ENCODE assay signal across 11 cellular contexts in the genomic region with DNA sequence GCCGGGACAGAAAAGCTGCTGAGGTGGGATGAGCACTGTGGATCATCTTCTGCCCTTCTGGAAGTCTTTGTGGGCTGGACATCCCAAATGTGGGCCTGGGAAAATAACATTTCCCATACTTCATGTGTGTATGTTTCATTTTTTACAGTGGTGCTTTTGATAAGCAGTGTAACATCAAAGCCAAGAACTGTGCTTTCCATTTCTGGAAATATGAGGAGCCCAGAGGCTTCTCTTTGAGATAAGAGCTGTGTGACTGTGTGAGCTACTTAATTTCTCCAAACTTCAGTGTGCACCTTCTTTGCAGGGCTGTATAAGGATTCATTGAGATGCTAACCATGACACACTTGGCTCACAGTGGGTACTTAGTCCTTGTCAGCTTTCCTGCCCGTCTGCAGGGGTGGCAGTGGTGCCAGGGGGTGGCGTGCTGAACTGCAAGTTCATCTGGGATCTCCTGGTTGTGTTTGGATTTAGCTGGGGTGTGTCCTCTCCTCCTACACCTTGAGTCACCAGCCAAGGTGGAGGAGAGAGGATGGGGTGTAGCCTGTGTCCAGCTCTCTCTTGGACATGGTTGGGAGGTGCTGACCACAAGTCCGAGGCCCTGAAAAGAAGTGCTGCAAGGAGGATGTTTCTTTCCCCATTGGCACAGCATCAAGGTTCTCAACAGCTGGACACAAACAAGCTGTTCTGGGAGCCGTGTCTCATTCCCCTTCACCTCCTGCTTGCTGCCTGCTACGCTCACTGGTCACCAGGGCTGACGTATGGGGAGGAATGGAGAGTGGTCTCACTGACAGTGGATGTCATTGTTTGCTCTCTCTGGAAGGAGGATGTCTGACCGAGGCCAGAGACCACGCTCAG.
DNase-seq lines count a peak whose midpoint lies in the region; ATAC-seq, FAIRE-seq and TF ChIP-seq lines count a peak whose summit lies in the region.
"Had no signal": no experiment of that assay in that cellular context is flagged by ENCODE, and none has a peak within 500 bp of the region (broad histone marks: within the 10 kb centered on the region; RNA-seq: fewer than 3 reads in every experiment).

No MANE protein-coding gene starts in this region.

- TF ChIP-seq RAD21 in K562 (CRISPR knock-in tag; conservative IDR thresholded peaks at IDR 0.05 in 1 of 2, IDR thresholded peaks at IDR 0.05 in 1 of 2) = 0 out of 4 replicates have a peak, but pooled peaks of 1 of the 2 experiments have one; percentile 1

- CTCF ChIA-PET in K562 (lab: Yijun Ruan, JAX; ENCODE audit: low intra/inter-chr PET ratio) = interaction anchor here (0.6 kb wide), 1 partner anchor 214 kb away, joined by 3 read pairs; no protein-coding TSS in a partner anchor

- intact Hi-C loops in K562 (cut with micrococcal nuclease) (loop anchor here (1.0 to 5.0 kb wide), 5 partner anchors 49 to 401 kb away; no protein-coding TSS in a partner anchor), sigmoid colon (cut with DNase I) (loop anchor here (5.0 kb wide), 2 partner anchors 74 to 136 kb away; no protein-coding TSS in a partner anchor)

- H3K27ac ChIP-seq in K562 (ENCODE audit: extremely low read depth, low read depth, low read length) = 0 out of 3 replicates have a peak overlapping the region, but pooled peaks have one; percentile 0
- peak overlapping the region; percentile 53 to 85 (median 80) for H3K27ac ChIP-seq in sigmoid colon

- H3K27me3 ChIP-seq in K562 (ENCODE audit: control insufficient read depth in 2 of 2, insufficient read depth in 2 of 2, low read length in 2 of 2) (no peaks in the 10 kb centered on the region), sigmoid colon (no peaks in the 10 kb centered on the region)

- POLR2A ChIA-PET in K562 (lab: Yijun Ruan, JAX) = interaction anchor here (0.6 to 1.7 kb wide), 5 partner anchors 9 to 32 kb away, joined by 3 to 7 read pairs (median 5); no protein-coding TSS in a partner anchor

- in situ Hi-C loops in K562 (cut with MboI) = no loop called here

- ATAC-seq in K562 (peak; percentile 15), GM21619 (IDR thresholded peaks at IDR 0.05; ENCODE audit: unreplicated experiment) (no peak)

- peaks cover 14% of the 10 kb centered on the region; the same call in 1 of the 2 replicates for H4K20me1 ChIP-seq in K562 (replicated peaks; ENCODE audit: control insufficient read depth, insufficient read depth, low read length)

- H2AFZ ChIP-seq in K562 (ENCODE audit: low read depth, low read length) = no peak overlapping the region

- no peaks in the 10 kb centered on the region for H3K36me3 ChIP-seq in K562 (ENCODE audit: control insufficient read depth, insufficient read depth, low read length)
- no peaks in the 10 kb centered on the region for H3K36me3 ChIP-seq in sigmoid colon

- TF ChIP-seq EP300 in K562 (IDR thresholded peaks at IDR 0.05; ENCODE audit: low read length) (no peak), sigmoid colon (IDR thresholded peaks at IDR 0.05) (no peak)

- peak; percentile 74 for FAIRE-seq in H54 (lab: Jason Lieb, UNC)
- peak; percentile 6 for FAIRE-seq in K562 (lab: Jason Lieb, UNC)

- no peaks in the 10 kb centered on the region for H3K9me3 ChIP-seq in K562 (replicated peaks; ENCODE audit: control insufficient read depth, insufficient read depth, low read depth, low read length)
- H3K9me3 ChIP-seq in sigmoid colon = no peaks in the 10 kb centered on the region

- H3K4me2 ChIP-seq in K562 (ENCODE audit: insufficient read depth, low read length) = peak overlapping the region; percentile 61

- H3K79me2 ChIP-seq in K562 (ENCODE audit: control insufficient read depth, insufficient read depth, low read length) = peaks cover 12% of the 10 kb centered on the region; the same call in 2 of the 3 replicates

- peaks cover 4% of the 10 kb centered on the region for H3K9me1 ChIP-seq in K562 (ENCODE audit: control insufficient read depth, insufficient read depth, low read length)

- BruUV-seq in K562 (replicated peaks; lab: Mats Ljungman, UMichigan) = no TSS peak

- TF ChIP-seq POLR2A in H54 (IDR thresholded peaks at IDR 0.05; ENCODE audit: low read depth, low read length) (no peak), K562 (conservative IDR thresholded peaks at IDR 0.05) (no peak), sigmoid colon (IDR thresholded peaks at IDR 0.05) (no peak)

- H3K4me3 ChIP-seq in K562 (no peak overlapping the region), sigmoid colon (no peak overlapping the region)

- TF ChIP-seq CTCF in K562 (IDR thresholded peaks at IDR 0.05 in 2 of 3, conservative IDR thresholded peaks at IDR 0.05 in 1 of 3; ENCODE audit: insufficient read depth in 2 of 3, low read depth in 1 of 3, low read length in 3 of 3) (no peak), sigmoid colon (IDR thresholded peaks at IDR 0.05) (peak in 1 of 4 experiments; percentile 13)

- 50% methylated on average over 8 of the region's 9 CpGs for WGBS in K562 (ENCODE audit: insufficient coverage, low coverage, missing lambda C conversion rate)
- 72 to 76% methylated on average over 9 of the region's 9 CpGs for WGBS in sigmoid colon, 2 donors

- DNase-seq in H54 (ENCODE audit: insufficient read length, low spot score) (peak; percentile 64), K562 (ENCODE audit: extremely low read depth in 1 of 4, low spot score in 3 of 4) (peak; percentile 16 to 54 (median 34)), hepatic stellate cell (ENCODE audit: low spot score) (peak; percentile 34), sigmoid colon (peak; percentile 87), NCI-H510A treated with DMSO at 0.1 percent for 48 hours (lab: John Stamatoyannopoulos, UW) (no peak), SK-N-DZ (ENCODE audit: low spot score) (no peak), RPMI8226 (no peak)
- DNase-seq: activated T-cell treated with anti-CD3 and anti-CD28 coated beads, Interleukin-2, amount 50 U/mL, for 48 hours; DND-41; stimulated activated CD4-positive, alpha-beta T cell treated with anti-CD3 and anti-CD28 coated beads, Interleukin-1b, Interleukin-23, amount 100 ng/mL, for 48 hours had no signal

- H3K9ac ChIP-seq in K562 (ENCODE audit: insufficient read depth in 1 of 2, low read depth in 2 of 2, low read length in 2 of 2) = peak overlapping the region in 1 of 2 experiments; percentile 53; a peak in 1 of 4 replicates

- H3K4me1 ChIP-seq in K562 (replicated peaks in 1 of 2; ENCODE audit: control insufficient read depth in 2 of 2, insufficient read depth in 2 of 2, low read length in 2 of 2) = peaks cover 31 to 58% of the 10 kb centered on the region in 2 experiments
- peaks cover 0 to 88% (median 76%) of the 10 kb centered on the region in 4 donors for H3K4me1 ChIP-seq in sigmoid colon

TF ChIP-seq in K562, 482 proteins besides CTCF, POLR2A, EP300 and RAD21:
- TF ChIP-seq MCM5 (IDR thresholded peaks at IDR 0.05; ENCODE audit: low read depth) (no peak), TEAD2 (tag; IDR thresholded peaks at IDR 0.05) (no peak), HNRNPK (IDR thresholded peaks at IDR 0.05; ENCODE audit: low read depth, low read length, poor library complexity, severe bottlenecking) (no peak), CTBP1 (IDR thresholded peaks at IDR 0.05; ENCODE audit: borderline replicate concordance) (no peak; the same call in 1 of the 2 replicates), HDAC2 (IDR thresholded peaks at IDR 0.05) (no peak), JUNB (CRISPR knock-in tag; conservative IDR thresholded peaks at IDR 0.05) (no peak), MEF2A (IDR thresholded peaks at IDR 0.05; ENCODE audit: control insufficient read depth, low read depth, low read length) (no peak), TCFL5 (CRISPR knock-in tag; conservative IDR thresholded peaks at IDR 0.05) (no peak), ZSCAN32 (CRISPR knock-in tag; IDR thresholded peaks at IDR 0.05) (no peak), ZNF586 (CRISPR knock-in tag; conservative IDR thresholded peaks at IDR 0.05) (no peak), COPS2 (conservative IDR thresholded peaks at IDR 0.05) (no peak), TAF7 (tag; IDR thresholded peaks at IDR 0.05) (no peak), ZNF224 (CRISPR knock-in tag; IDR thresholded peaks at IDR 0.05) (no peak), HDAC3 (IDR thresholded peaks at IDR 0.05; ENCODE audit: borderline replicate concordance, partially characterized antibody) (no peak), SIRT6 (IDR thresholded peaks at IDR 0.05; ENCODE audit: low read depth, low read length) (no peak), ZNF436 (CRISPR knock-in tag; IDR thresholded peaks at IDR 0.05) (no peak), GTF2E2 (tag; IDR thresholded peaks at IDR 0.05) (no peak), SMAD3 (CRISPR knock-in tag; conservative IDR thresholded peaks at IDR 0.05) (no peak)

Comparison
In these comparisons a context has a peak if more than half of its experiments do, and no peak if none do; other contexts are left out.
1. DNase-seq: peak in H54 (single experiment), K562 (4 of 4), hepatic stellate cell (single experiment) and sigmoid colon (single experiment); none in NCI-H510A treated with DMSO at 0.1 percent for 48 hours (single experiment), SK-N-DZ (single experiment) and RPMI8226 (single experiment).